27 cellular contexts compared by ENCODE assay signal in the genomic region with DNA sequence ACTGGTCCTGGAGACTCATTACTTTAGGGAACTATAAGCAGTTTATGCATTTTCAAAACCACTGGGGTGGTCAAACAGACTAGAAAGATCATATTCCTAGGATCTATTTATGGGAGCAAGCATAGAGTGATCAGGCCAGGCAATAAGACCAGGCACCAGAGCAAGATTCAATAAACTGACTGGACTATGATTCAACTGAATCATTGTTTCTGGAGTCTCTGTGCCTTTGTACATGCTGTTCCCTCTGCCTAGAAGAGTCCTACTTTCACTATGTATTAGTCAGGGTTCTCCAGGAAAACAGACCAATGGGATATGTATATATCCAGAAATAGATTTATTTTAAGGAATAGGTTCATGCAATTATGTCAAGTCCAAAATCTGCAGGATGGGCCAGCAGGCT.
"Had no signal": no experiment of that assay in that cellular context is flagged by ENCODE, and none has a peak within 500 bp of the region (broad histone marks: within the 10 kb centered on the region; RNA-seq: fewer than 3 reads in every experiment).

No MANE protein-coding gene starts in this region.

- H3K9me3 Mint-ChIP-seq: stimulated activated memory B cell treated with anti-CD40 and anti-IgM and Interleukin-4, amounts not matched to agents 10 μg/mL and 1 μg/mL and 100 μg/mL, for 72 hours; stimulated activated naive B cell treated with anti-CD40 and anti-IgM and Interleukin-4, amounts not matched to agents 10 μg/mL and 1 μg/mL and 100 μg/mL, for 72 hours; stimulated activated naive CD8-positive, alpha-beta T cell treated with anti-CD3 and anti-CD28 coated beads, Interleukin-15, amount 100 ng/mL, for 72 hours; stimulated activated naive CD8-positive, alpha-beta T cell treated with anti-CD3 and anti-CD28 coated beads, Interleukin-15, Interleukin-2, amounts not matched to agents 100 ng/mL and 50 ng/mL, for 24 hours; type B pancreatic cell had no signal

- H3K27ac ChIP-seq: stomach, suprapubic skin, testis, thoracic aorta, thyroid gland, tibial artery, tibial nerve, upper lobe of left lung, upper lobe of right lung, uterus, vagina had no signal

- H3K9me3 ChIP-seq: stomach, suprapubic skin, testis, thoracic aorta, thyroid gland, tibial artery, tibial nerve, transverse colon, upper lobe of left lung, upper lobe of right lung, uterus, vagina had no signal

- H3K36me3 ChIP-seq: stomach, suprapubic skin, thoracic aorta, thyroid gland, tibial artery, tibial nerve, transverse colon, upper lobe of left lung, upper lobe of right lung, uterus, vagina had no signal

- H3K4me3 Mint-ChIP-seq: stimulated activated memory B cell treated with anti-CD40 and anti-IgM and Interleukin-4, amounts not matched to agents 10 μg/mL and 1 μg/mL and 100 μg/mL, for 72 hours; stimulated activated naive B cell treated with anti-CD40 and anti-IgM and Interleukin-4, amounts not matched to agents 10 μg/mL and 1 μg/mL and 100 μg/mL, for 72 hours; stimulated activated naive CD8-positive, alpha-beta T cell treated with anti-CD3 and anti-CD28 coated beads, Interleukin-15, amount 100 ng/mL, for 72 hours; stimulated activated naive CD8-positive, alpha-beta T cell treated with anti-CD3 and anti-CD28 coated beads, Interleukin-15, Interleukin-2, amounts not matched to agents 100 ng/mL and 50 ng/mL, for 24 hours; type B pancreatic cell had no signal

- H3K27ac Mint-ChIP-seq: stimulated activated memory B cell treated with anti-CD40 and anti-IgM and Interleukin-4, amounts not matched to agents 10 μg/mL and 1 μg/mL and 100 μg/mL, for 72 hours; stimulated activated naive B cell treated with anti-CD40 and anti-IgM and Interleukin-4, amounts not matched to agents 10 μg/mL and 1 μg/mL and 100 μg/mL, for 72 hours; stimulated activated naive CD8-positive, alpha-beta T cell treated with anti-CD3 and anti-CD28 coated beads, Interleukin-15, amount 100 ng/mL, for 72 hours; stimulated activated naive CD8-positive, alpha-beta T cell treated with anti-CD3 and anti-CD28 coated beads, Interleukin-15, Interleukin-2, amounts not matched to agents 100 ng/mL and 50 ng/mL, for 24 hours; type B pancreatic cell had no signal

- H3K4me1 ChIP-seq: testis, uterus had no signal

- DNase-seq: stimulated activated CD4-positive, alpha-beta T cell treated with anti-CD3 and anti-CD28 coated beads, Interleukin-2, amount 100 ng/mL, for 48 hours; stimulated activated CD4-positive, alpha-beta T cell treated with anti-CD3 and anti-CD28 coated beads, Interleukin-4, amount 100 ng/mL, for 1 hour; stimulated activated CD4-positive, alpha-beta T cell treated with anti-CD3 and anti-CD28 coated beads, Interleukin-4, amount 100 ng/mL, for 24 hours; stimulated activated CD4-positive, alpha-beta T cell treated with anti-CD3 and anti-CD28 coated beads, Interleukin-4, amount 100 ng/mL, for 4 hours; stimulated activated CD8-positive, alpha-beta memory T cell treated with anti-CD3 and anti-CD28 coated beads, Interleukin-4, amount 100 ng/mL, for 48 hours; stimulated activated naive B cell treated with anti-CD40 and anti-IgM and Interleukin-4, amounts not matched to agents 10 μg/mL and 1 μg/mL and 100 μg/mL, for 72 hours; stimulated activated naive CD4-positive, alpha-beta T cell; stimulated activated naive CD4-positive, alpha-beta T cell treated with Interleukin-2 at 50 U/mL for 16 hours; stimulated activated naive CD8-positive, alpha-beta T cell treated with anti-CD3 and anti-CD28 coated beads, Interleukin-15, amount 100 ng/mL, for 72 hours; stimulated activated naive CD8-positive, alpha-beta T cell treated with anti-CD3 and anti-CD28 coated beads, Interleukin-15, Interleukin-2, amounts not matched to agents 100 U/mL and 50 U/mL, for 24 hours; stomach; substantia nigra; testis; thyroid gland; tibial artery; trophoblast cell; upper lobe of left lung; upper lobe of right lung; uterus had no signal

- H3K36me3 Mint-ChIP-seq: stimulated activated memory B cell treated with anti-CD40 and anti-IgM and Interleukin-4, amounts not matched to agents 10 μg/mL and 1 μg/mL and 100 μg/mL, for 72 hours; stimulated activated naive B cell treated with anti-CD40 and anti-IgM and Interleukin-4, amounts not matched to agents 10 μg/mL and 1 μg/mL and 100 μg/mL, for 72 hours had no signal

- ATAC-seq: stimulated activated memory B cell treated with anti-CD40 and anti-IgM and Interleukin-4, amounts not matched to agents 10 μg/mL and 1 μg/mL and 100 μg/mL, for 72 hours; stimulated activated naive B cell treated with anti-CD40 and anti-IgM and Interleukin-4, amounts not matched to agents 10 μg/mL and 1 μg/mL and 100 μg/mL, for 72 hours; stimulated activated naive CD8-positive, alpha-beta T cell treated with anti-CD3 and anti-CD28 coated beads, Interleukin-15, amount 100 ng/mL, for 72 hours; stimulated activated naive CD8-positive, alpha-beta T cell treated with anti-CD3 and anti-CD28 coated beads, Interleukin-15, Interleukin-2, amounts not matched to agents 100 U/mL and 50 U/mL, for 24 hours; upper lobe of right lung had no signal

- H3K4me3 ChIP-seq: stomach, suprapubic skin, testis, thoracic aorta, thyroid gland, tibial artery, tibial nerve, transverse colon, upper lobe of left lung, upper lobe of right lung, uterus, vagina had no signal

- H3K27me3 ChIP-seq: stomach, suprapubic skin, testis, thyroid gland, tibial nerve, transverse colon, upper lobe of left lung, upper lobe of right lung, uterus, vagina had no signal
